In genomic region chr5:139517683-139518564, GRCh38 we compare ENCODE assay signal across 1 cellular context.
TF ChIP-seq lines count a peak whose summit lies in the region.

No MANE protein-coding gene starts in this region.

TF ChIP-seq in K562, 482 proteins besides CTCF, POLR2A, EP300 and RAD21 (continued from another document):
- TF ChIP-seq ZNF280B (CRISPR knock-in tag; IDR thresholded peaks at IDR 0.05): no peak
- no peak for TF ChIP-seq XRCC4 (IDR thresholded peaks at IDR 0.05; ENCODE audit: extremely low read depth, insufficient read depth, insufficient read length)
- TF ChIP-seq HDAC2 (IDR thresholded peaks at IDR 0.05): peak; percentile 64
- TF ChIP-seq CREB3 (tag; conservative IDR thresholded peaks at IDR 0.05; ENCODE audit: low read depth): peak; percentile 62
- peak; percentile 26; the same call in 1 of the 2 replicates for TF ChIP-seq ZNF609 (CRISPR knock-in tag; IDR thresholded peaks at IDR 0.05; ENCODE audit: borderline replicate concordance)
- peak; percentile 71 for TF ChIP-seq SMARCE1 (IDR thresholded peaks at IDR 0.05)
- no peak for TF ChIP-seq ZNF551 (CRISPR knock-in tag; IDR thresholded peaks at IDR 0.05)
- peak; percentile 81 for TF ChIP-seq ZNF395 (CRISPR knock-in tag; IDR thresholded peaks at IDR 0.05)
- TF ChIP-seq SRF (CRISPR knock-in tag; IDR thresholded peaks at IDR 0.05): peak in 1 of 2 experiments; percentile 74; a peak in 1 of 4 replicates
- no peak for TF ChIP-seq HNRNPUL1 (IDR thresholded peaks at IDR 0.05; ENCODE audit: low read length)
- peak; percentile 60; the same call in 1 of the 2 replicates for TF ChIP-seq BRD4 (IDR thresholded peaks at IDR 0.05)
- no peak for TF ChIP-seq NUFIP1 (IDR thresholded peaks at IDR 0.05; ENCODE audit: partially characterized antibody)
- TF ChIP-seq HMGXB4 (CRISPR knock-in tag; IDR thresholded peaks at IDR 0.05): peak; percentile 79; the same call in 1 of the 2 replicates
- TF ChIP-seq GTF2B (IDR thresholded peaks at IDR 0.05; ENCODE audit: extremely low read depth, insufficient read length): no peak
